Comparison of ENCODE assay signal across 30 cellular contexts in genomic region chr18:58012356-58012755, GRCh38.
"Had no signal": no experiment of that assay in that cellular context is flagged by ENCODE, and none has a peak within 500 bp of the region (broad histone marks: within the 10 kb centered on the region; RNA-seq: fewer than 3 reads in every experiment).

No MANE protein-coding gene starts in this region.

- H3K27ac Mint-ChIP-seq: activated CD4-positive, alpha-beta memory T cell treated with anti-CD3 and anti-CD28 coated beads, Interleukin-2, amount 10 ng/mL, durations not matched to agents 7 days and 5 days; activated CD4-positive, alpha-beta T cell treated with anti-CD3 and anti-CD28 coated beads, Interleukin-2, amount 10 ng/mL, durations not matched to agents 7 days and 5 days; activated naive CD4-positive, alpha-beta T cell treated with anti-CD3 and anti-CD28 coated beads, Interleukin-2, amount 50 U/mL, for 24 hours; activated naive CD8-positive, alpha-beta T cell treated with anti-CD3 and anti-CD28 coated beads, Interleukin-2, amount 50 U/mL, for 24 hours; activated T-helper 17 cell treated with anti-CD3 and anti-CD28 coated beads, Interleukin-2, amount 50 U/mL, for 72 hours; dendritic cell treated with granulocyte-macrophage colony-stimulating factor and Interleukin-4, amounts not matched to agents 40 ng/mL and 50 ng/mL, for 4 days; endodermal cell; natural killer cell treated with Interleukin-12 subunit alpha and Interleukin-12 subunit beta and Interleukin-15 and Interleukin-18, amount 100 ng/mL, for 72 hours; stimulated activated naive CD8-positive, alpha-beta T cell treated with anti-CD3 and anti-CD28 coated beads, Interleukin-15, Interleukin-2, amounts not matched to agents 100 ng/mL and 50 ng/mL, for 24 hours; T-helper 17 cell had no signal

- H3K27ac ChIP-seq: breast epithelium, esophagus muscularis mucosa, foreskin keratinocyte, heart right ventricle, left ventricle myocardium inferior, thyroid gland, upper lobe of left lung, vagina, WERI-Rb-1 had no signal

- H3K4me1 Mint-ChIP-seq: activated CD4-positive, alpha-beta memory T cell treated with anti-CD3 and anti-CD28 coated beads, Interleukin-2, amount 10 ng/mL, durations not matched to agents 7 days and 5 days; activated CD4-positive, alpha-beta T cell treated with anti-CD3 and anti-CD28 coated beads, Interleukin-2, amount 10 ng/mL, durations not matched to agents 7 days and 5 days; activated naive CD4-positive, alpha-beta T cell treated with anti-CD3 and anti-CD28 coated beads, Interleukin-2, amount 50 U/mL, for 24 hours; activated T-helper 17 cell treated with anti-CD3 and anti-CD28 coated beads, Interleukin-2, amount 50 U/mL, for 72 hours; T-helper 17 cell had no signal

- H3K9me3 Mint-ChIP-seq: activated CD4-positive, alpha-beta memory T cell treated with anti-CD3 and anti-CD28 coated beads, Interleukin-2, amount 10 ng/mL, durations not matched to agents 7 days and 5 days; natural killer cell treated with Interleukin-12 subunit alpha and Interleukin-12 subunit beta and Interleukin-15 and Interleukin-18, amount 100 ng/mL, for 72 hours had no signal

- DNase-seq: activated CD4-positive, alpha-beta memory T cell treated with anti-CD3 and anti-CD28 coated beads, Interleukin-2, amount 10 ng/mL, durations not matched to agents 7 days and 5 days; activated CD4-positive, alpha-beta T cell treated with anti-CD3 and anti-CD28 coated beads, Interleukin-2, amount 10 ng/mL, durations not matched to agents 7 days and 5 days; activated CD4-positive, CD25-positive, alpha-beta regulatory T cell treated with anti-CD3 and anti-CD28 coated beads, Interleukin-2, amount 50 U/mL, for 72 hours; activated naive CD8-positive, alpha-beta T cell treated with anti-CD3 and anti-CD28 coated beads, Interleukin-2, amount 50 U/mL, for 24 hours; activated T-cell treated with anti-CD3 and anti-CD28 coated beads, Interleukin-2, amount 50 U/mL, for 4 hours; central memory CD4-positive, alpha-beta T cell; endodermal cell; heart right ventricle; islet precursor cell; left ventricle myocardium inferior; mucosa of descending colon; posterior cingulate gyrus; right cardiac atrium; stimulated activated CD4-positive, alpha-beta T cell treated with anti-CD3 and anti-CD28 coated beads, Interleukin-12 subunit alpha, Interleukin-12 subunit beta, amount 100 ng/mL, for 4 hours; stimulated activated CD4-positive, alpha-beta T cell treated with anti-CD3 and anti-CD28 coated beads, Interleukin-4, amount 100 ng/mL, for 1 hour; T-helper 17 cell; T1000; thyroid gland; upper lobe of left lung; WERI-Rb-1 had no signal

- H3K36me3 ChIP-seq: breast epithelium, esophagus muscularis mucosa, heart right ventricle, left ventricle myocardium inferior, thyroid gland, upper lobe of left lung, vagina, WERI-Rb-1 had no signal

- H3K27me3 ChIP-seq: breast epithelium, esophagus muscularis mucosa, foreskin keratinocyte, heart right ventricle, thyroid gland, upper lobe of left lung, vagina had no signal

- ATAC-seq: activated naive CD8-positive, alpha-beta T cell treated with anti-CD3 and anti-CD28 coated beads, Interleukin-2, amount 50 U/mL, for 24 hours; activated T-cell treated with anti-CD3 and anti-CD28 coated beads, Interleukin-2, amount 50 U/mL, for 4 hours; activated T-helper 17 cell treated with anti-CD3 and anti-CD28 coated beads, Interleukin-2, amount 50 U/mL, for 72 hours; heart right ventricle; mucosa of descending colon; natural killer cell treated with Interleukin-12 subunit alpha and Interleukin-12 subunit beta and Interleukin-15 and Interleukin-18, amount 100 ng/mL, for 72 hours; right cardiac atrium; T-helper 17 cell had no signal

- H3K4me1 ChIP-seq: breast epithelium, esophagus muscularis mucosa, left ventricle myocardium inferior, thyroid gland, upper lobe of left lung, vagina had no signal

- H3K4me3 ChIP-seq: breast epithelium, esophagus muscularis mucosa, heart right ventricle, left ventricle myocardium inferior, lung, mucosa of descending colon, thyroid gland, upper lobe of left lung, vagina had no signal

- H3K4me3 Mint-ChIP-seq: activated CD4-positive, alpha-beta memory T cell treated with anti-CD3 and anti-CD28 coated beads, Interleukin-2, amount 10 ng/mL, durations not matched to agents 7 days and 5 days; activated CD4-positive, alpha-beta T cell treated with anti-CD3 and anti-CD28 coated beads, Interleukin-2, amount 10 ng/mL, durations not matched to agents 7 days and 5 days; activated naive CD4-positive, alpha-beta T cell treated with anti-CD3 and anti-CD28 coated beads, Interleukin-2, amount 50 U/mL, for 24 hours; activated naive CD8-positive, alpha-beta T cell treated with anti-CD3 and anti-CD28 coated beads, Interleukin-2, amount 50 U/mL, for 24 hours; activated T-cell treated with anti-CD3 and anti-CD28 coated beads, Interleukin-2, amount 50 U/mL, for 4 hours; activated T-helper 17 cell treated with anti-CD3 and anti-CD28 coated beads, Interleukin-2, amount 50 U/mL, for 72 hours; dendritic cell treated with granulocyte-macrophage colony-stimulating factor and Interleukin-4, amounts not matched to agents 40 ng/mL and 50 ng/mL, for 4 days; endodermal cell; natural killer cell treated with Interleukin-12 subunit alpha and Interleukin-12 subunit beta and Interleukin-15 and Interleukin-18, amount 100 ng/mL, for 72 hours; stimulated activated naive CD8-positive, alpha-beta T cell treated with anti-CD3 and anti-CD28 coated beads, Interleukin-15, Interleukin-2, amounts not matched to agents 100 ng/mL and 50 ng/mL, for 24 hours; T-helper 17 cell had no signal

- H3K9me3 ChIP-seq: esophagus muscularis mucosa, mucosa of descending colon, thyroid gland, upper lobe of left lung, vagina had no signal
